Comparison of ENCODE assay signal across 17 cellular contexts in the genomic region with DNA sequence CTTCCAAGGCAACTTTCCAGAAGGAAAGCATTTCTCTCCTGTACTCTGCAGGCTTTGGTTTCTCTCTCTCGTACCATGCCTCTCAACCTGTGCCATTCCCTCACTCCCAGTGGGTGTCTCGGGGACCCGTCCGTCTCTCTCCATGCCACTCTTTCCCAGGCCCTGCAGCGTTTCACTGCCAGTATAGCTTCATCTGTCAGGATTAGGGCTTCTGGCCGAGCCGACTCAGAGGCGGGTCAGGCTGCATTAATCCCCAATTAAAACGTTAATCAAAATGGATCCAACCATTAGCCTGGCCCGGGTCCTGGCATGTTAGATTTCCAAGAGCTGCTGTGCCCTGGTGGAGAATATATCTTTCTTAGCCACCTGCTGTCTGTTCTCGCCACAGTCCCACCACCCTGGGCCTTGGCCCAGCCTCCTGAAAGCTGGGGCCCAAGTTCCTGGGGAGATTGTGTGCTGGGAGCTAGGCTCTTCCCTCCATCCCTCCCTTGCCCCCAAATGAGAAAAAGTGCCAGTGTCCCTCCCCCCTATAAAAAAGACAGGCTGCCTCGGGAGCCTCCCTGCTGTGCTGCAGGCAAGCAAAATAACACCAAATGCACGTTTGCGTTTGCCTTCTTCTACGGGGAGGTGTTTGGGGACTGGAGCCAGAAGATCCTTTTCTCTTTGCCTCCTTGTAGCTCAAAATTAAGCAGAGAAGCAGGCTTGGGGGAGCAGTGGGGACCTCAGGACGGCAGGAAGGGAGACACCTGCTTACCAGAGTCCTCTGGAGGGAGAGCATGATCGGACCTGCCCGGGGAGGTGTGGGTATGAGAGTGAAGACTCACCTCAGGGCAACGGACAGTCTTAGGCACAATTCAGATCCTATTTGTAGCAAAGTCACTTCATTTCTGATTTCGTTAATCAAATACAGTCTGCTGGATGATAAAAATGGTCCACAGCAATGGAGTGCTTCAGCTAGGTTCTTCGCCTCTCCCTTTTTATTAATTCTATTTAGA. TPM values are rescaled to one million over a fixed set of nuclear protein-coding genes. Genes with fewer than 3 reads are reported as not detected.
A peak's percentile ranks its signal among the peaks of the same experiment; 100 is the strongest.
DNase-seq lines count a peak whose midpoint lies in the region; ATAC-seq and TF ChIP-seq lines count a peak whose summit lies in the region.
"Had no signal": no experiment of that assay in that cellular context is flagged by ENCODE, and none has a peak within 500 bp of the region (broad histone marks: within the 10 kb centered on the region; RNA-seq: fewer than 3 reads in every experiment).

No MANE protein-coding gene starts in this region.

- H3K27me3 Mint-ChIP-seq in type B pancreatic cell = peaks cover 24% of the 10 kb centered on the region

- H3K9me3 ChIP-seq in SK-N-SH = no peaks in the 10 kb centered on the region
- H3K9me3 ChIP-seq in SK-N-MC (ENCODE audit: low read depth, low read length) = no peaks in the 10 kb centered on the region
- H3K9me3 ChIP-seq: A549, Peyer's patch, thoracic aorta had no signal

- WGBS in SK-N-SH (ENCODE audit: low lambda C conversion rate) = 84% methylated on average over 19 of the region's 21 CpGs

- peak overlapping the region; percentile 74 for H3K4me3 Mint-ChIP-seq in type B pancreatic cell
- H3K4me3 Mint-ChIP-seq: memory B cell had no signal

- H3K9me3 Mint-ChIP-seq in type B pancreatic cell = no peaks in the 10 kb centered on the region
- H3K9me3 Mint-ChIP-seq: memory B cell had no signal

- peak; percentile 20; the same call in 1 of the 2 replicates for TF ChIP-seq RAD21 in SK-N-SH (IDR thresholded peaks at IDR 0.05; ENCODE audit: low read length)

- no peaks in the 10 kb centered on the region for H4K20me1 ChIP-seq in SK-N-SH (ENCODE audit: insufficient read depth)

- H3K4me1 Mint-ChIP-seq in type B pancreatic cell (ENCODE audit: unreplicated experiment) = peaks cover 37% of the 10 kb centered on the region

- no peaks in the 10 kb centered on the region for H3F3A ChIP-seq in SK-N-SH (replicated peaks; ENCODE audit: insufficient read depth)

- H3K27me3 ChIP-seq in SK-N-SH (ENCODE audit: insufficient read depth) (no peaks in the 10 kb centered on the region), foreskin keratinocyte (peaks cover 15% of the 10 kb centered on the region)

- H3K36me3 Mint-ChIP-seq in type B pancreatic cell = peaks cover 32% of the 10 kb centered on the region
- H3K36me3 Mint-ChIP-seq: memory B cell had no signal

- peaks cover 17% of the 10 kb centered on the region for H3K79me2 ChIP-seq in SK-N-SH (ENCODE audit: insufficient read depth)
- H3K79me2 ChIP-seq: hepatocyte had no signal

- H3K27ac ChIP-seq in SK-N-SH (ENCODE audit: low read depth in 2 of 2, low read length in 1 of 2) (peak overlapping the region in 1 of 2 experiments; percentile 86; a peak in 2 of 4 replicates), SK-N-MC (no peak overlapping the region), foreskin keratinocyte (no peak overlapping the region)
- H3K27ac ChIP-seq: A549, hepatocyte, Peyer's patch, thoracic aorta had no signal

- peaks cover 14 to 57% of the 10 kb centered on the region in 2 experiments; a peak in 2 of 4 replicates for H3K4me1 ChIP-seq in SK-N-SH (ENCODE audit: control insufficient read depth in 1 of 2, insufficient read depth in 2 of 2, low read depth in 1 of 2, low read length in 1 of 2)
- peaks cover 22% of the 10 kb centered on the region for H3K4me1 ChIP-seq in foreskin keratinocyte

- H3K36me3 ChIP-seq in SK-N-SH (replicated peaks in 1 of 2; ENCODE audit: control insufficient read depth in 1 of 2, insufficient read depth in 2 of 2, low read length in 1 of 2) (no peaks in the 10 kb centered on the region), SK-N-MC (ENCODE audit: insufficient read depth, low read length) (no peaks in the 10 kb centered on the region)
- H3K36me3 ChIP-seq: Peyer's patch, thoracic aorta had no signal

- DNase-seq in SK-N-SH = peak; percentile 83
- DNase-seq in SK-N-MC (ENCODE audit: low read depth, low spot score) = no peak
- DNase-seq in foreskin keratinocyte = peak in 1 of 2 donors; percentile 45
- DNase-seq in type B pancreatic cell (ENCODE audit: extremely low spot score, unreplicated experiment) = no peak
- no peak for DNase-seq in GM10248 (ENCODE audit: extremely low spot score)
- DNase-seq in foreskin melanocyte = no peak
- DNase-seq: activated CD4-positive, alpha-beta T cell treated with anti-CD3 and anti-CD28 coated beads for 4 hours; activated effector memory CD4-positive, alpha-beta T cell treated with Interleukin-2 at 50 U/mL for 16 hours; KBM-7; NCI-H774 had no signal

- peak in 1 of 2 experiments; percentile 62; a peak in 2 of 4 replicates for TF ChIP-seq EP300 in SK-N-SH (IDR thresholded peaks at IDR 0.05; ENCODE audit: borderline replicate concordance in 1 of 2, low read depth in 1 of 2, low read length in 1 of 2)

- ATAC-seq in SK-N-SH treated with all-trans-retinoic acid at 6 μM for 48 hours = no peak
- peak; percentile 42 for ATAC-seq in foreskin keratinocyte
- no peak for ATAC-seq in HG02798 (IDR thresholded peaks at IDR 0.05; ENCODE audit: poor library complexity, unreplicated experiment)
- ATAC-seq: A549 had no signal

- H3K4me3 ChIP-seq in SK-N-SH (ENCODE audit: low read depth in 2 of 2, low read length in 1 of 2) (no peak overlapping the region), SK-N-MC (0 out of 2 replicates have a peak overlapping the region, but pooled peaks have one; percentile 14)
- H3K4me3 ChIP-seq: A549, hepatocyte, Peyer's patch, thoracic aorta had no signal

- no peak overlapping the region for H3K9ac ChIP-seq in SK-N-SH
- H3K9ac ChIP-seq in SK-N-MC (ENCODE audit: insufficient read length) = no peak overlapping the region

- no peaks in the 10 kb centered on the region for H3K9me2 ChIP-seq in SK-N-SH

- H3K27ac Mint-ChIP-seq in type B pancreatic cell = peak overlapping the region; percentile 61
- H3K27ac Mint-ChIP-seq: memory B cell had no signal

- POLR2A ChIA-PET in SK-N-SH (lab: Yijun Ruan, JAX) = interaction anchor here (0.9 to 1.0 kb wide), 3 partner anchors 72 to 285 kb away, joined by 3 to 4 read pairs (median 4); no protein-coding TSS in a partner anchor
- POLR2A ChIA-PET in GM10248 (lab: Yijun Ruan, JAX) = no interaction called here

- 0 out of 2 replicates have a peak overlapping the region, but pooled peaks have one; percentile 95 for H3K4me2 ChIP-seq in SK-N-SH
- H3K4me2 ChIP-seq: A549 had no signal

- CTCF ChIA-PET in SK-N-SH (lab: Yijun Ruan, JAX) = interaction anchor here (0.7 to 4.8 kb wide), 15 partner anchors 14 to 1172 kb away, joined by 3 to 36 read pairs (median 4); partner anchors contain the start of gene ZFP64
- CTCF ChIA-PET in GM10248 (lab: Yijun Ruan, JAX) = interaction anchor here (1.7 to 1.9 kb wide), 2 partner anchors 30 to 32 kb away, joined by 4 to 6 read pairs; no protein-coding TSS in a partner anchor

- H2AFZ ChIP-seq in SK-N-SH (ENCODE audit: low read depth) = no peak overlapping the region
- H2AFZ ChIP-seq: hepatocyte had no signal

- TF ChIP-seq CTCF in SK-N-SH (IDR thresholded peaks at IDR 0.05) (no peak), foreskin keratinocyte (conservative IDR thresholded peaks at IDR 0.05) (no peak), type B pancreatic cell (conservative IDR thresholded peaks at IDR 0.05) (no peak), GM10248 (IDR thresholded peaks at IDR 0.05; ENCODE audit: control extremely low read depth, extremely low read depth, low read depth, missing control alignments) (no peak)

TF ChIP-seq in SK-N-SH treated with all-trans-retinoic acid at 6 μM for 48 hours, 23 proteins besides CTCF, POLR2A, EP300 and RAD21:
- no peak for TF ChIP-seq TOX (CRISPR knock-in tag; IDR thresholded peaks at IDR 0.05; ENCODE audit: borderline replicate concordance)
- TF ChIP-seq ZFP30 (CRISPR knock-in tag; IDR thresholded peaks at IDR 0.05) = no peak

RNA-seq across cellular contexts. Expression of gene KCNG1, which starts 3.0 kb away (rescaled TPM):
- 11.2 and 13.8 TPM in 2 replicates for polyA plus RNA-seq in SK-N-SH (2012; rRNA removed)
- 5.9 and 9.2 TPM in 2 replicates for polyA plus RNA-seq in SK-N-SH (2012; cell fraction: cytosol; rRNA removed)
- 17.5 and 21.8 TPM in 2 replicates for polyA plus RNA-seq in SK-N-SH (2012; cell fraction: nucleus; rRNA removed)
- total RNA-seq in foreskin keratinocyte = 12.8 and 28.2 TPM in 2 replicates
- 10.5 and 22.9 TPM in 2 replicates for polyA plus RNA-seq in foreskin keratinocyte
- total RNA-seq in type B pancreatic cell (ENCODE audit: low replicate concordance) = 78.8 and 238 TPM in 2 replicates
